ENCODE assay signal across 17 cellular contexts in the genomic region with DNA sequence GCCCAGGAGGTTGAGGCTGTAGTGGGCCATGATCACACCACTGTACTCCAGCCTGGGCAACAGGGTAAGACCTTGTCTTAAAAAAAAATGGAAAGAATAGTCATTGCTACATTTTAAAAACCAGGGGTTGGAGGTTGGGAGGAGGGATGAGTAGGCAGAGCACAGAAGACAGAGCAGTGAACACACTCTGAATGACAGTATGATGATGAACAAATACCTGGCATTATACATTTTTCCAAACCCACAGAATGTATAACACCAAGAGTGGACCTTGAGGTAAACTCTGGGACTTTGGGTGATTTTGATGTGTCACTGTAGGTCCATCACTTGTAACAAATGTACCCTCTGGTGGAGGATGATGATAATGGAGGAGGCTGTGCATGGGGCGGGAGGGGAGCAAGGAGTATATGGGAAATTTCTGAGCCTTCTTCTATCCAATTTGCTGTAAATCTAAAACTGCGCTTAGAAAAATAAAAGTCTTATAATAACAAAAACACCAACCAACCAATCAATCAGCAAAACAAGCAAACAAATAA.
A peak's percentile ranks its signal among the peaks of the same experiment; 100 is the strongest.
DNase-seq lines count a peak whose midpoint lies in the region; ATAC-seq and TF ChIP-seq lines count a peak whose summit lies in the region.
"Had no signal": no experiment of that assay in that cellular context is flagged by ENCODE, and none has a peak within 500 bp of the region (broad histone marks: within the 10 kb centered on the region; RNA-seq: fewer than 3 reads in every experiment).

No MANE protein-coding gene starts in this region.

- H3K4me1 Mint-ChIP-seq in activated CD4-positive, alpha-beta T cell treated with anti-CD3 and anti-CD28 coated beads, Interleukin-2, amount 10 ng/mL, durations not matched to agents 24 days and 14 days, result peaks cover 18% of the 10 kb centered on the region
- H3K4me1 Mint-ChIP-seq in natural killer cell, result peaks cover 31 to 38% of the 10 kb centered on the region in 2 donors
- H3K4me1 Mint-ChIP-seq: mesothelial cell of epicardium had no signal

- H3K36me3 ChIP-seq in Loucy (ENCODE audit: insufficient read depth, low read length), result peaks cover 4% of the 10 kb centered on the region; the same call in 1 of the 2 replicates
- H3K36me3 ChIP-seq in brain microvascular endothelial cell (replicated peaks), result no peaks in the 10 kb centered on the region
- H3K36me3 ChIP-seq: pancreas had no signal

- no peaks in the 10 kb centered on the region for H3K9me3 ChIP-seq in Loucy (ENCODE audit: insufficient read depth, low read depth, low read length)
- H3K9me3 ChIP-seq: pancreas, stomach had no signal

- no peaks in the 10 kb centered on the region for H3K79me2 ChIP-seq in Loucy (ENCODE audit: insufficient read depth, low read length)

- TF ChIP-seq CTCF in Loucy (conservative IDR thresholded peaks at IDR 0.05; ENCODE audit: low read length) (peak; percentile 28; the same call in 1 of the 2 replicates), brain microvascular endothelial cell (IDR thresholded peaks at IDR 0.05; ENCODE audit: low read depth, low read length, missing control alignments) (peak; percentile 31), natural killer cell (IDR thresholded peaks at IDR 0.05) (no peak)

- peaks cover 73% of the 10 kb centered on the region for H3K36me3 Mint-ChIP-seq in activated CD4-positive, alpha-beta T cell treated with anti-CD3 and anti-CD28 coated beads, Interleukin-2, amount 10 ng/mL, durations not matched to agents 24 days and 14 days (ENCODE audit: low read depth)
- peaks cover 9% of the 10 kb centered on the region for H3K36me3 Mint-ChIP-seq in natural killer cell
- H3K36me3 Mint-ChIP-seq: mesothelial cell of epicardium had no signal

- H4K20me1 ChIP-seq in Loucy (ENCODE audit: insufficient read depth, low read length, poor library complexity, severe bottlenecking), result no peaks in the 10 kb centered on the region

- H3K4me3 Mint-ChIP-seq in activated CD4-positive, alpha-beta T cell treated with anti-CD3 and anti-CD28 coated beads, Interleukin-2, amount 10 ng/mL, durations not matched to agents 24 days and 14 days, result no peak overlapping the region
- no peak overlapping the region for H3K4me3 Mint-ChIP-seq in natural killer cell
- H3K4me3 Mint-ChIP-seq: mesothelial cell of epicardium had no signal

- no peaks in the 10 kb centered on the region for H3K4me1 ChIP-seq in Loucy (ENCODE audit: insufficient read depth, low read length, poor library complexity, severe bottlenecking)

- peaks cover 1% of the 10 kb centered on the region for H3K9me3 Mint-ChIP-seq in activated CD4-positive, alpha-beta T cell treated with anti-CD3 and anti-CD28 coated beads, Interleukin-2, amount 10 ng/mL, durations not matched to agents 24 days and 14 days
- no peaks in the 10 kb centered on the region for H3K9me3 Mint-ChIP-seq in natural killer cell
- H3K9me3 Mint-ChIP-seq: mesothelial cell of epicardium had no signal

- H3K4me3 ChIP-seq in Loucy (ENCODE audit: low read length, poor library complexity, severe bottlenecking) (no peak overlapping the region), brain microvascular endothelial cell (ENCODE audit: low read depth, low read length) (no peak overlapping the region)
- H3K4me3 ChIP-seq: pancreas, skin epidermis, stomach had no signal

- H3K27ac ChIP-seq in brain microvascular endothelial cell, result no peak overlapping the region
- H3K27ac ChIP-seq: KMS-11, pancreas, skin epidermis, stomach had no signal

- no peak for ATAC-seq in natural killer cell
- ATAC-seq: Panc1, pancreas had no signal

- no peak overlapping the region for H3K4me2 ChIP-seq in Loucy (ENCODE audit: low read depth, low read length, poor library complexity, severe bottlenecking)
- H3K4me2 ChIP-seq: KMS-11 had no signal

- H3K27me3 Mint-ChIP-seq in activated CD4-positive, alpha-beta T cell treated with anti-CD3 and anti-CD28 coated beads, Interleukin-2, amount 10 ng/mL, durations not matched to agents 24 days and 14 days, result no peaks in the 10 kb centered on the region
- H3K27me3 Mint-ChIP-seq in natural killer cell (ENCODE audit: low read depth in 2 of 2), result no peaks in the 10 kb centered on the region

- no peaks in the 10 kb centered on the region for H3K9me2 ChIP-seq in Loucy (replicated peaks; ENCODE audit: low read depth, low read length)

- no peak for DNase-seq in activated CD4-positive, alpha-beta T cell treated with anti-CD3 and anti-CD28 coated beads, Interleukin-2, amount 10 ng/mL, durations not matched to agents 24 days and 14 days
- DNase-seq in activated CD4-positive, alpha-beta T cell treated with anti-CD3 and anti-CD28 coated beads for 4 hours, result no peak
- no peak for DNase-seq in brain microvascular endothelial cell
- DNase-seq in natural killer cell, result no peak
- DNase-seq in stimulated activated CD4-positive, alpha-beta T cell treated with anti-CD3 and anti-CD28 coated beads, Interleukin-2, amount 100 ng/mL, for 24 hours, result no peak
- DNase-seq in SK-N-DZ (ENCODE audit: low spot score), result no peak
- no peak for DNase-seq in GM03348 (ENCODE audit: low spot score)
- DNase-seq: ACHN, NCI-H187 treated with DMSO at 0.1 percent for 48 hours, NCI-H526, pancreas, stomach had no signal

- in situ Hi-C loops in brain microvascular endothelial cell (cut with HindIII; ENCODE audit: low pct_ligation_motif_present, low sequenced_read_pairs), result no loop called here

- H3K27ac Mint-ChIP-seq in activated CD4-positive, alpha-beta T cell treated with anti-CD3 and anti-CD28 coated beads, Interleukin-2, amount 10 ng/mL, durations not matched to agents 24 days and 14 days, result peak overlapping the region; percentile 4
- H3K27ac Mint-ChIP-seq in natural killer cell, result peak overlapping the region; percentile 16 to 59
- H3K27ac Mint-ChIP-seq: mesothelial cell of epicardium had no signal

- no peaks in the 10 kb centered on the region for H3F3A ChIP-seq in Loucy (ENCODE audit: low read depth)

- intact Hi-C loops in activated CD4-positive, alpha-beta T cell treated with anti-CD3 and anti-CD28 coated beads, Interleukin-2, amount 10 ng/mL, durations not matched to agents 24 days and 14 days (cut with micrococcal nuclease), result no loop called here
- intact Hi-C loops in natural killer cell (cut with micrococcal nuclease), result no loop called here

- H2AFZ ChIP-seq in Loucy (ENCODE audit: low read length), result no peak overlapping the region

- no peak overlapping the region for H3K9ac ChIP-seq in Loucy (ENCODE audit: low read depth, low read length, poor library complexity, severe bottlenecking)
- H3K9ac ChIP-seq: KMS-11 had no signal

- H3K27me3 ChIP-seq in Loucy (ENCODE audit: insufficient read depth, low read length, poor library complexity, severe bottlenecking) (no peaks in the 10 kb centered on the region), brain microvascular endothelial cell (replicated peaks) (no peaks in the 10 kb centered on the region)
- H3K27me3 ChIP-seq: pancreas, stomach had no signal
